In the genomic region with DNA sequence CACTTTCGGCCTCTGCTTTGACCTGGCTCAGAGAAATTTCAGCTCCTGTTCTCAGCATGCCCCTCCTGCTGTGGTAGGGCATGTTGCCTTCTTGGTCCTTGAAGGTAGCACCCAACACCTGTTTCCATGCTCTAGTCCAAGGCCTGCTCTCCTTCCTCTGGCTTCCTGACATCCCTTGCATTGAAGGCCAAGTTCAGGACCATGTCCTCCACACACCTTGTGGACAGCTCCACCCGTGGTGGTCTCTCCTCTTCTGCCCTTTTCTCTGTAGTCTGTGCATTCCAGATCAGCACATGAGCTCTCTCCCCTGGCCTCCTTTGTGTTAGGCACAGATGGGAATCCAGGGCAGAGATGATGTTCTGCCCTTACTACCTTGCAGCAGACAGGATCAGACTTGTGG, we compare ENCODE assay signal across 1 cellular context.
A peak's percentile ranks its signal among the peaks of the same experiment; 100 is the strongest.
TF ChIP-seq lines count a peak whose summit lies in the region.

No MANE protein-coding gene starts in this region.

TF ChIP-seq in A549, 52 proteins besides CTCF, POLR2A, EP300 and RAD21 (continued from another document):
- TF ChIP-seq, protein P1, sequence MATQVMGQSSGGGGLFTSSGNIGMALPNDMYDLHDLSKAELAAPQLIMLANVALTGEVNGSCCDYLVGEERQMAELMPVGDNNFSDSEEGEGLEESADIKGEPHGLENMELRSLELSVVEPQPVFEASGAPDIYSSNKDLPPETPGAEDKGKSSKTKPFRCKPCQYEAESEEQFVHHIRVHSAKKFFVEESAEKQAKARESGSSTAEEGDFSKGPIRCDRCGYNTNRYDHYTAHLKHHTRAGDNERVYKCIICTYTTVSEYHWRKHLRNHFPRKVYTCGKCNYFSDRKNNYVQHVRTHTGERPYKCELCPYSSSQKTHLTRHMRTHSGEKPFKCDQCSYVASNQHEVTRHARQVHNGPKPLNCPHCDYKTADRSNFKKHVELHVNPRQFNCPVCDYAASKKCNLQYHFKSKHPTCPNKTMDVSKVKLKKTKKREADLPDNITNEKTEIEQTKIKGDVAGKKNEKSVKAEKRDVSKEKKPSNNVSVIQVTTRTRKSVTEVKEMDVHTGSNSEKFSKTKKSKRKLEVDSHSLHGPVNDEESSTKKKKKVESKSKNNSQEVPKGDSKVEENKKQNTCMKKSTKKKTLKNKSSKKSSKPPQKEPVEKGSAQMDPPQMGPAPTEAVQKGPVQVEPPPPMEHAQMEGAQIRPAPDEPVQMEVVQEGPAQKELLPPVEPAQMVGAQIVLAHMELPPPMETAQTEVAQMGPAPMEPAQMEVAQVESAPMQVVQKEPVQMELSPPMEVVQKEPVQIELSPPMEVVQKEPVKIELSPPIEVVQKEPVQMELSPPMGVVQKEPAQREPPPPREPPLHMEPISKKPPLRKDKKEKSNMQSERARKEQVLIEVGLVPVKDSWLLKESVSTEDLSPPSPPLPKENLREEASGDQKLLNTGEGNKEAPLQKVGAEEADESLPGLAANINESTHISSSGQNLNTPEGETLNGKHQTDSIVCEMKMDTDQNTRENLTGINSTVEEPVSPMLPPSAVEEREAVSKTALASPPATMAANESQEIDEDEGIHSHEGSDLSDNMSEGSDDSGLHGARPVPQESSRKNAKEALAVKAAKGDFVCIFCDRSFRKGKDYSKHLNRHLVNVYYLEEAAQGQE (IDR thresholded peaks at IDR 0.05) = peak; percentile 28; the same call in 1 of the 2 replicates
- TF ChIP-seq JUN (IDR thresholded peaks at IDR 0.05) = no peak
- no peak for TF ChIP-seq FOSB (CRISPR knock-in tag; IDR thresholded peaks at IDR 0.05)
